Comparison of ENCODE assay signal across 8 cellular contexts in the genomic region with DNA sequence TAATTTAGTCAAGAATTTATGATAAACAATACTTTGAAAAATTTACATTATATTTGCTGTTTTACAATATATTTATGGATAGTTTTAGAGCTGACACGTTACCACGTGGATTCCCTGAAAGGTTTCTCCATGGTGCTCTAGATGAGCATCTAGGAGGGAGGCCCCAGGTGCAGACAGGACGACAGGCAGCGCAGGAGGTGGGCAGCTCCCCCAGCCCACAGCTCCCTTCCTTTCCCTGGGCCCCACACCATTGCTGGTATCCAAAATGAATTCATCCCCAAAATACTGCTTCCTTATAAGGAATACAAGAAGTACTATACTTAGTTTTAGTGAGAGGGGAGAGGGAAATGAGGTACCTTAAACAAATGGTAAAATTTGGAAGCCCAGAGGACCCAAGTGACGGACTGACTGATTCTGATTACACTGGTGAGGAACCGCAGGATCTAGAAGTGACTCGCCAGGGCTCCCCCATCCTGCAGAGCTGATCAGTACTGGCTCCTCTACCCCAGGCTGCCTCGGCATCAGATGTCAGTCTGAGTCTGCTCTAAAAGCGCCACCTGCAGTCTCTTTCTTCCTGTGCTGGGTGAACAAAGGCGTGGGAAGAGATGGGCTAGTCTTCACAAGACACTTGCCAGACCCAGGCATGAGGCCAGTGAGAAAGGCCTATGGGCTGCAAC.
DNase-seq lines count a peak whose midpoint lies in the region; ATAC-seq and TF ChIP-seq lines count a peak whose summit lies in the region.

No MANE protein-coding gene starts in this region.

- H3K27me3 ChIP-seq in esophagus squamous epithelium = no peaks in the 10 kb centered on the region

- intact Hi-C loops in left ventricle myocardium superior (cut with micrococcal nuclease) (no loop called here), cardiac septum (cut with DNase I) (no loop called here), esophagus squamous epithelium (cut with DNase I) (no loop called here)

- CTCF ChIA-PET in activated CD4-positive, alpha-beta T cell treated with anti-CD3 and anti-CD28 coated beads, Interleukin-2, amount 10 ng/mL, durations not matched to agents 7 days and 5 days (lab: Charles Lee) = interaction anchor here (0.6 to 2.4 kb wide), 8 partner anchors 17 to 126 kb away, joined by 3 to 18 read pairs (median 4); no protein-coding TSS in a partner anchor

- peak overlapping the region; percentile 84 for H3K27ac Mint-ChIP-seq in activated CD4-positive, alpha-beta T cell treated with anti-CD3 and anti-CD28 coated beads, Interleukin-2, amount 10 ng/mL, durations not matched to agents 7 days and 5 days
- peak overlapping the region; percentile 18 for H3K27ac Mint-ChIP-seq in endothelial cell (ENCODE audit: unreplicated experiment)

- ATAC-seq in left ventricle myocardium superior (no peak), HG02981 (IDR thresholded peaks at IDR 0.05; ENCODE audit: unreplicated experiment) (peak; percentile 82)

- no peak for TF ChIP-seq POLR2A in esophagus squamous epithelium (IDR thresholded peaks at IDR 0.05)

- TF ChIP-seq CTCF in endothelial cell (IDR thresholded peaks at IDR 0.05; ENCODE audit: unreplicated experiment) (no peak), esophagus squamous epithelium (IDR thresholded peaks at IDR 0.05) (peak in 1 of 6 experiments; percentile 3)

- DNase-seq in left ventricle myocardium superior (peak; percentile 24), cardiac septum (ENCODE audit: low spot score) (no peak), NCI-H2107 treated with DMSO at 0.1 percent for 48 hours (lab: John Stamatoyannopoulos, UW; ENCODE audit: unreplicated experiment) (peak; percentile 51), endothelial cell (ENCODE audit: low spot score) (peak; percentile 44), esophagus squamous epithelium (lab: John Stamatoyannopoulos, UW) (no peak)
- peak; percentile 73 for DNase-seq in activated CD4-positive, alpha-beta T cell treated with anti-CD3 and anti-CD28 coated beads, Interleukin-2, amount 10 ng/mL, durations not matched to agents 7 days and 5 days
- peak; percentile 34 for DNase-seq in stimulated activated CD4-positive, alpha-beta T cell treated with anti-CD3 and anti-CD28 coated beads, Interleukin-12 subunit alpha, Interleukin-12 subunit beta, amount 100 ng/mL, for 4 hours

- no peaks in the 10 kb centered on the region for H3K27me3 Mint-ChIP-seq in activated CD4-positive, alpha-beta T cell treated with anti-CD3 and anti-CD28 coated beads, Interleukin-2, amount 10 ng/mL, durations not matched to agents 7 days and 5 days
- H3K27me3 Mint-ChIP-seq in endothelial cell (ENCODE audit: unreplicated experiment) = peaks cover 13% of the 10 kb centered on the region

- no peak overlapping the region for H3K4me3 Mint-ChIP-seq in activated CD4-positive, alpha-beta T cell treated with anti-CD3 and anti-CD28 coated beads, Interleukin-2, amount 10 ng/mL, durations not matched to agents 7 days and 5 days
- H3K4me3 Mint-ChIP-seq in endothelial cell (ENCODE audit: unreplicated experiment) = no peak overlapping the region

- no peaks in the 10 kb centered on the region for H3K36me3 Mint-ChIP-seq in activated CD4-positive, alpha-beta T cell treated with anti-CD3 and anti-CD28 coated beads, Interleukin-2, amount 10 ng/mL, durations not matched to agents 7 days and 5 days (ENCODE audit: low read depth)
- peaks cover 47% of the 10 kb centered on the region for H3K36me3 Mint-ChIP-seq in endothelial cell (ENCODE audit: low read depth, unreplicated experiment)

- peaks cover 17% of the 10 kb centered on the region for H3K4me1 Mint-ChIP-seq in activated CD4-positive, alpha-beta T cell treated with anti-CD3 and anti-CD28 coated beads, Interleukin-2, amount 10 ng/mL, durations not matched to agents 7 days and 5 days
- peaks cover 6% of the 10 kb centered on the region for H3K4me1 Mint-ChIP-seq in endothelial cell (ENCODE audit: unreplicated experiment)

- H3K27ac ChIP-seq in esophagus squamous epithelium = peak overlapping the region in 1 of 4 donors; percentile 13

- 56 to 82% methylated on average over 4 to 8 of the region's 10 CpGs for WGBS in esophagus squamous epithelium, 2 donors

- no peaks in the 10 kb centered on the region for H3K9me3 ChIP-seq in esophagus squamous epithelium

- POLR2A ChIA-PET in activated CD4-positive, alpha-beta T cell treated with anti-CD3 and anti-CD28 coated beads, Interleukin-2, amount 10 ng/mL, durations not matched to agents 7 days and 5 days (lab: Charles Lee) = interaction anchor here (0.6 to 1.0 kb wide), 2 partner anchors 33 to 36 kb away, joined by 3 to 5 read pairs; no protein-coding TSS in a partner anchor

- no peaks in the 10 kb centered on the region for H3K9me3 Mint-ChIP-seq in activated CD4-positive, alpha-beta T cell treated with anti-CD3 and anti-CD28 coated beads, Interleukin-2, amount 10 ng/mL, durations not matched to agents 7 days and 5 days
- no peaks in the 10 kb centered on the region for H3K9me3 Mint-ChIP-seq in endothelial cell (ENCODE audit: unreplicated experiment)

- peaks cover 23 to 90% (median 31%) of the 10 kb centered on the region in 3 donors for H3K36me3 ChIP-seq in esophagus squamous epithelium

- H3K4me3 ChIP-seq in esophagus squamous epithelium = no peak overlapping the region

- peaks cover 0 to 28% (median 3%) of the 10 kb centered on the region in 3 donors for H3K4me1 ChIP-seq in esophagus squamous epithelium

Comparison
In these comparisons a context has a peak if more than half of its experiments do, and no peak if none do; other contexts are left out.
1. DNase-seq: peak in left ventricle myocardium superior (single experiment), NCI-H2107 treated with DMSO at 0.1 percent for 48 hours (single experiment), activated CD4-positive, alpha-beta T cell treated with anti-CD3 and anti-CD28 coated beads, Interleukin-2, amount 10 ng/mL, durations not matched to agents 7 days and 5 days (single experiment), endothelial cell (single experiment) and stimulated activated CD4-positive, alpha-beta T cell treated with anti-CD3 and anti-CD28 coated beads, Interleukin-12 subunit alpha, Interleukin-12 subunit beta, amount 100 ng/mL, for 4 hours (single experiment); none in cardiac septum (single experiment) and esophagus squamous epithelium (single experiment).